ENCODE assay signal across 7 cellular contexts in genomic region chr12:130873106-130873795, GRCh38. TPM values are rescaled to one million over a fixed set of nuclear protein-coding genes. Genes with fewer than 3 reads are reported as not detected.
DNase-seq lines count a peak whose midpoint lies in the region; TF ChIP-seq lines count a peak whose summit lies in the region.

No MANE protein-coding gene starts in this region.

- POLR2A ChIA-PET in HEK293 (lab: Yijun Ruan, JAX) = no interaction called here

- peaks cover 27 to 51% of the 10 kb centered on the region in 2 experiments for H3K36me3 ChIP-seq in HEK293 (ENCODE audit: control insufficient read depth in 2 of 2, insufficient read depth in 1 of 2, low read length in 2 of 2)
- H3K36me3 ChIP-seq in hepatocyte (replicated peaks; ENCODE audit: insufficient read depth, low read depth) = peaks cover 5% of the 10 kb centered on the region
- peaks cover 3 to 53% (median 46%) of the 10 kb centered on the region in 6 donors for H3K36me3 ChIP-seq in spleen

- H3K27me3 ChIP-seq in hepatocyte = no peaks in the 10 kb centered on the region
- H3K27me3 ChIP-seq in spleen (replicated peaks in 1 of 7) = no peaks in the 10 kb centered on the region

- intact Hi-C loops in spleen (cut with DNase I; ENCODE audit: low total_unique reads) = no loop called here

- H4K20me1 ChIP-seq in hepatocyte (ENCODE audit: insufficient read depth, poor library complexity, severe bottlenecking) = peaks cover 31% of the 10 kb centered on the region

- DNase-seq in hepatocyte (ENCODE audit: low spot score) (no peak), spleen (no peak), Ammon's horn (ENCODE audit: low spot score) (no peak), DMS114 treated with DMSO at 0.1 percent for 48 hours (lab: John Stamatoyannopoulos, UW; ENCODE audit: unreplicated experiment) (no peak), SW480 (ENCODE audit: low spot score) (no peak)

- no peak for TF ChIP-seq CTCF in HEK293 (tag by site-specific recombination; IDR thresholded peaks at IDR 0.05)
- TF ChIP-seq CTCF in WI38 (IDR thresholded peaks at IDR 0.05; ENCODE audit: low read depth, low read length) = no peak
- no peak for TF ChIP-seq CTCF in hepatocyte (IDR thresholded peaks at IDR 0.05; ENCODE audit: poor library complexity)
- no peak for TF ChIP-seq CTCF in spleen (IDR thresholded peaks at IDR 0.05 in 8 of 11, conservative IDR thresholded peaks at IDR 0.05 in 3 of 11)

- CTCF ChIA-PET in HEK293 (lab: Yijun Ruan, JAX) = no interaction called here

- no peaks in the 10 kb centered on the region for H3K9me3 ChIP-seq in HEK293 (ENCODE audit: control insufficient read depth, insufficient read depth, low read depth, low read length)
- no peaks in the 10 kb centered on the region for H3K9me3 ChIP-seq in hepatocyte (ENCODE audit: low read depth)
- H3K9me3 ChIP-seq in spleen = no peaks in the 10 kb centered on the region

- H3K4me3 ChIP-seq in HEK293 (ENCODE audit: low read depth, low read length) = peak overlapping the region; percentile 82
- peak overlapping the region; percentile 90 for H3K4me3 ChIP-seq in WI38 (ENCODE audit: low read depth, low read length)
- peak overlapping the region; percentile 78 for H3K4me3 ChIP-seq in hepatocyte
- peak overlapping the region in 7 of 8 donors; percentile 69 to 95 (median 90) for H3K4me3 ChIP-seq in spleen

- H3K79me2 ChIP-seq in hepatocyte = peaks cover 30% of the 10 kb centered on the region

- no peak overlapping the region for H2AFZ ChIP-seq in hepatocyte

- H3K4me2 ChIP-seq in hepatocyte = peak overlapping the region; percentile 91

- H3K4me1 ChIP-seq in HEK293 (ENCODE audit: control insufficient read depth, insufficient read depth, low read length) = peaks cover 5% of the 10 kb centered on the region; the same call in 1 of the 2 replicates
- peaks cover 6% of the 10 kb centered on the region for H3K4me1 ChIP-seq in hepatocyte (ENCODE audit: insufficient read depth)
- peaks cover 18 to 60% (median 37%) of the 10 kb centered on the region in 6 donors for H3K4me1 ChIP-seq in spleen

- H3K27ac ChIP-seq in HEK293 (ENCODE audit: extremely low read depth, low read depth, low read length) = peak overlapping the region; percentile 87; the same call in 1 of the 2 replicates
- peak overlapping the region; percentile 97 for H3K27ac ChIP-seq in hepatocyte
- peak overlapping the region in 6 of 8 donors; percentile 87 to 95 (median 92) for H3K27ac ChIP-seq in spleen

- H3K9me2 ChIP-seq in hepatocyte (replicated peaks; ENCODE audit: insufficient read depth) = no peaks in the 10 kb centered on the region

- WGBS in hepatocyte (ENCODE audit: low lambda C conversion rate, missing lambda C conversion rate) = 42% methylated on average over 4 of the region's 4 CpGs
- WGBS in spleen, 5 donors = 38 to 57% (median 45%) methylated on average over 4 of the region's 4 CpGs

- no peak for TF ChIP-seq POLR2A in spleen (IDR thresholded peaks at IDR 0.05)

TF ChIP-seq in HEK293, 187 proteins besides CTCF, POLR2A, EP300 and RAD21:
- TF ChIP-seq ZNF423 (tag by site-specific recombination; IDR thresholded peaks at IDR 0.05) (no peak), ZNF311 (tag by site-specific recombination; IDR thresholded peaks at IDR 0.05; ENCODE audit: borderline replicate concordance) (no peak), ZNF645 (tag by site-specific recombination; IDR thresholded peaks at IDR 0.05) (no peak), ZNF19 (tag by site-specific recombination; IDR thresholded peaks at IDR 0.05; ENCODE audit: low read depth) (no peak), ZNF155 (tag by site-specific recombination; IDR thresholded peaks at IDR 0.05) (no peak), ZNF510 (tag by site-specific recombination; IDR thresholded peaks at IDR 0.05; ENCODE audit: insufficient replicate concordance) (no peak), ZSCAN23 (tag by site-specific recombination; IDR thresholded peaks at IDR 0.05) (no peak), ZBTB44 (tag by site-specific recombination; IDR thresholded peaks at IDR 0.05) (no peak), ZNF175 (tag by site-specific recombination; IDR thresholded peaks at IDR 0.05) (no peak)

RNA-seq across cellular contexts. Expression of gene RAN, which starts 1.4 kb away (rescaled TPM):
- total RNA-seq in hepatocyte = 292 and 300 TPM in 2 replicates
- 660 and 673 TPM in 2 replicates for polyA plus RNA-seq in hepatocyte
- 100 to 1,000 TPM; 128 to 423 (median 270) TPM for total RNA-seq in spleen
- 100 to 1,000 TPM; 225 to 412 (median 395) TPM for polyA plus RNA-seq in spleen

RNA-seq across cellular contexts. Expression of gene STX2, which starts 34.2 kb away (rescaled TPM):
- total RNA-seq in hepatocyte = 16.9 and 23.1 TPM in 2 replicates
- 12.4 and 15.8 TPM in 2 replicates for polyA plus RNA-seq in hepatocyte
- total RNA-seq in spleen = 10 to 100 TPM; 11.5 to 18.4 (median 15.1) TPM
- 1 to 10 TPM; 7.4 to 9.1 (median 8.6) TPM for polyA plus RNA-seq in spleen
